Comparison of ENCODE assay signal across 8 cellular contexts in genomic region chr2:224638338-224638823, GRCh38. TPM values are rescaled to one million over a fixed set of nuclear protein-coding genes. Genes with fewer than 3 reads are reported as not detected.
DNase-seq lines count a peak whose midpoint lies in the region; ATAC-seq and TF ChIP-seq lines count a peak whose summit lies in the region.

No MANE protein-coding gene starts in this region.

- H3K79me2 ChIP-seq in Karpas-422 (ENCODE audit: low read length), result no peaks in the 10 kb centered on the region

- no peaks in the 10 kb centered on the region for H3K27me3 Mint-ChIP-seq in activated T-cell treated with anti-CD3 and anti-CD28 coated beads, Interleukin-2, amount 50 U/mL, for 4 hours (ENCODE audit: low read depth)

- H2AFZ ChIP-seq in Karpas-422 (ENCODE audit: low read length), result no peak overlapping the region

- H3K9ac ChIP-seq in Karpas-422 (ENCODE audit: low read length), result no peak overlapping the region

- H3K9me3 Mint-ChIP-seq in activated T-cell treated with anti-CD3 and anti-CD28 coated beads, Interleukin-2, amount 50 U/mL, for 4 hours, result no peaks in the 10 kb centered on the region

- DNase-seq in GM12864 (ENCODE audit: low read depth) (peak; percentile 71), Karpas-422 (peak; percentile 44), NCI-H1092 treated with DMSO at 0.1 percent for 48 hours (lab: John Stamatoyannopoulos, UW) (no peak), kidney tubule cell (ENCODE audit: low spot score) (no peak), DMS79 treated with DMSO at 0.1 percent for 48 hours (lab: John Stamatoyannopoulos, UW) (no peak)
- peak; percentile 23 for DNase-seq in activated T-cell treated with anti-CD3 and anti-CD28 coated beads, Interleukin-2, amount 50 U/mL, for 4 hours

- H3K36me3 Mint-ChIP-seq in activated T-cell treated with anti-CD3 and anti-CD28 coated beads, Interleukin-2, amount 50 U/mL, for 4 hours (ENCODE audit: insufficient read depth), result no peaks in the 10 kb centered on the region

- no peaks in the 10 kb centered on the region for H3K9me2 ChIP-seq in Karpas-422 (replicated peaks; ENCODE audit: insufficient read depth, low read length)

- 52% methylated on average over 8 of the region's 8 CpGs for WGBS in thymus

- H3K9me3 ChIP-seq in Karpas-422 (ENCODE audit: low read length) (no peaks in the 10 kb centered on the region), thymus (ENCODE audit: control insufficient read depth) (no peaks in the 10 kb centered on the region)

- H3K4me3 Mint-ChIP-seq in activated T-cell treated with anti-CD3 and anti-CD28 coated beads, Interleukin-2, amount 50 U/mL, for 4 hours, result peak overlapping the region; percentile 60

- H3K4me1 Mint-ChIP-seq in activated T-cell treated with anti-CD3 and anti-CD28 coated beads, Interleukin-2, amount 50 U/mL, for 4 hours (ENCODE audit: low read depth), result peaks cover 12% of the 10 kb centered on the region

- H4K20me1 ChIP-seq in Karpas-422 (ENCODE audit: insufficient read depth, low read depth, low read length), result no peaks in the 10 kb centered on the region

- H3K4me3 ChIP-seq in GM12864 (ENCODE audit: low read depth, low read length), result no peak overlapping the region
- H3K4me3 ChIP-seq in Karpas-422 (ENCODE audit: low read length), result no peak overlapping the region
- H3K4me3 ChIP-seq in thymus (ENCODE audit: low read length), result no peak overlapping the region

- TF ChIP-seq CTCF in GM12864 (IDR thresholded peaks at IDR 0.05; ENCODE audit: low read depth, low read length, missing control alignments), result no peak

- H3K36me3 ChIP-seq in Karpas-422 (ENCODE audit: insufficient read depth, low read length) (no peaks in the 10 kb centered on the region), thymus (ENCODE audit: control insufficient read depth, insufficient read depth) (no peaks in the 10 kb centered on the region)

- no peak overlapping the region for H3K4me2 ChIP-seq in Karpas-422 (ENCODE audit: low read depth, low read length, poor library complexity, severe bottlenecking)

- H3K27ac ChIP-seq in Karpas-422 (ENCODE audit: low read length) (no peak overlapping the region), thymus (ENCODE audit: low read depth) (peak overlapping the region; percentile 44)

- H3K27me3 ChIP-seq in Karpas-422 (ENCODE audit: low read length) (no peaks in the 10 kb centered on the region), thymus (ENCODE audit: control insufficient read depth, insufficient read depth) (no peaks in the 10 kb centered on the region)

- H3K4me1 ChIP-seq in Karpas-422 (ENCODE audit: low read length), result peaks cover 7% of the 10 kb centered on the region
- H3K4me1 ChIP-seq in thymus (ENCODE audit: control insufficient read depth, insufficient read depth, low read length), result no peaks in the 10 kb centered on the region

- ATAC-seq in GM21576 (IDR thresholded peaks at IDR 0.05; ENCODE audit: unreplicated experiment), result peak; percentile 95
- ATAC-seq in activated T-cell treated with anti-CD3 and anti-CD28 coated beads, Interleukin-2, amount 50 U/mL, for 4 hours, result peak; percentile 62 to 84

RNA-seq across cellular contexts. Expression of gene CUL3, which starts 53.2 kb away (rescaled TPM):
- 74.5 and 132 TPM in 2 replicates for total RNA-seq in Karpas-422 (2014; rRNA removed; shearing (Covaris generic); ENCODE audit: low replicate concordance)
- 10 to 100 TPM; 83.4 to 88.8 (median 85.2) TPM for total RNA-seq in activated T-cell treated with anti-CD3 and anti-CD28 coated beads, Interleukin-2, amount 50 U/mL, for 4 hours
- 134 TPM for polyA plus RNA-seq in thymus

Comparison
In these comparisons a context has a peak if more than half of its experiments do, and no peak if none do; other contexts are left out.
1. DNase-seq: peak in GM12864 (single experiment), Karpas-422 (single experiment) and activated T-cell treated with anti-CD3 and anti-CD28 coated beads, Interleukin-2, amount 50 U/mL, for 4 hours (single experiment); none in NCI-H1092 treated with DMSO at 0.1 percent for 48 hours (single experiment), kidney tubule cell (single experiment) and DMS79 treated with DMSO at 0.1 percent for 48 hours (single experiment).